29 cellular contexts compared by ENCODE assay signal in genomic region chr5:169009171-169009570, GRCh38.
DNase-seq lines count a peak whose midpoint lies in the region; ATAC-seq, FAIRE-seq and TF ChIP-seq lines count a peak whose summit lies in the region.
"Had no signal": no experiment of that assay in that cellular context is flagged by ENCODE, and none has a peak within 500 bp of the region (broad histone marks: within the 10 kb centered on the region; RNA-seq: fewer than 3 reads in every experiment).

No MANE protein-coding gene starts in this region.

- H3K27ac ChIP-seq in H9 (ENCODE audit: insufficient read length, low read depth, low read length), result no peak overlapping the region
- H3K27ac ChIP-seq: C4-2B, cardiac muscle cell, right lobe of liver, upper lobe of left lung had no signal

- peak; percentile 72 for FAIRE-seq in islet of Langerhans (lab: Jason Lieb, UNC)
- FAIRE-seq: frontal cortex, GM18507, keratinocyte had no signal

- TF ChIP-seq CTCF in cardiac fibroblast (IDR thresholded peaks at IDR 0.05; ENCODE audit: low read depth, low read length), result no peak
- TF ChIP-seq CTCF in H9 (conservative IDR thresholded peaks at IDR 0.05), result no peak

- no peak overlapping the region for H2BK20ac ChIP-seq in H9 (ENCODE audit: low read depth, low read length, poor library complexity, severe bottlenecking)

- H4K8ac ChIP-seq in H9 (replicated peaks; ENCODE audit: insufficient read length, low read depth, low read length), result no peak overlapping the region

- H3K4me2 ChIP-seq in H9 (ENCODE audit: insufficient read depth, insufficient read length, low read length), result no peak overlapping the region

- no peak overlapping the region for H3K23ac ChIP-seq in H9 (ENCODE audit: insufficient read length, low read depth, low read length)

- no peaks in the 10 kb centered on the region for H3K23me2 ChIP-seq in H9 (ENCODE audit: insufficient read length, low read depth, low read length, poor library complexity, severe bottlenecking)

- no peak overlapping the region for H2BK15ac ChIP-seq in H9 (ENCODE audit: low read depth, low read length)

- H2AFZ ChIP-seq in H9 (ENCODE audit: low read length), result no peak overlapping the region

- H3K27ac Mint-ChIP-seq in H9, result no peak overlapping the region
- H3K27ac Mint-ChIP-seq: activated CD8-positive, alpha-beta T cell treated with anti-CD3 and anti-CD28 coated beads, Interleukin-2, amount 10 ng/mL, durations not matched to agents 7 days and 5 days; memory B cell; naive B cell had no signal

- H3K36me3 Mint-ChIP-seq in H9 (ENCODE audit: insufficient read depth in 1 of 3, low read depth in 3 of 3), result no peaks in the 10 kb centered on the region
- H3K36me3 Mint-ChIP-seq: memory B cell, naive B cell had no signal

- no peaks in the 10 kb centered on the region for H3K27me3 Mint-ChIP-seq in H9 (ENCODE audit: low read depth)

- no peak overlapping the region for H2BK120ac ChIP-seq in H9 (ENCODE audit: low read depth, low read length, poor library complexity, severe bottlenecking)

- H4K20me1 ChIP-seq in H9 (ENCODE audit: control insufficient read depth, insufficient read depth, insufficient read length), result no peaks in the 10 kb centered on the region

- H2BK12ac ChIP-seq in H9 (ENCODE audit: insufficient read length, low read depth, low read length), result no peak overlapping the region

- H2AK5ac ChIP-seq in H9 (ENCODE audit: insufficient read length, low read length), result no peak overlapping the region

- no peaks in the 10 kb centered on the region for H3K79me2 ChIP-seq in H9 (ENCODE audit: insufficient read depth, low read length)

- H3K14ac ChIP-seq in H9 (ENCODE audit: insufficient read depth, low read length), result no peak overlapping the region

- ATAC-seq in GM21381 (IDR thresholded peaks at IDR 0.05; ENCODE audit: unreplicated experiment) (no peak), SK-N-SH treated with all-trans-retinoic acid at 6 μM for 48 hours (no peak)
- ATAC-seq: activated CD8-positive, alpha-beta T cell treated with anti-CD3 and anti-CD28 coated beads, Interleukin-2, amount 10 ng/mL, durations not matched to agents 7 days and 5 days; right lobe of liver had no signal

- DNase-seq in A172 (ENCODE audit: low spot score), result peak; percentile 51
- peak; percentile 35 for DNase-seq in GM03348 (ENCODE audit: low spot score)
- peak; percentile 27 to 59 for DNase-seq in cardiac fibroblast (ENCODE audit: low read depth in 2 of 2)
- no peak for DNase-seq in H9
- no peak for DNase-seq in activated CD4-positive, CD25-positive, alpha-beta regulatory T cell (lab: John Stamatoyannopoulos, UW)
- DNase-seq: activated CD4-positive, alpha-beta T cell treated with anti-CD3 and anti-CD28 coated beads for 1 hour; activated CD8-positive, alpha-beta T cell treated with anti-CD3 and anti-CD28 coated beads, Interleukin-2, amount 10 ng/mL, durations not matched to agents 7 days and 5 days; activated T-cell treated with anti-CD3 and anti-CD28 coated beads, Interleukin-2, amount 50 U/mL, for 1 hour; dermis blood vessel endothelial cell; HCEC 1CT; hippocampal formation; KBM-7; naive B cell; NCI-H1694; NCI-H226; NCI-H774; right lobe of liver; stimulated activated CD4-positive, alpha-beta T cell treated with anti-CD3 and anti-CD28 coated beads, Interleukin-15, amount 100 ng/mL, for 24 hours; stimulated activated CD8-positive, alpha-beta memory T cell treated with anti-CD3 and anti-CD28 coated beads, Interleukin-4, amount 100 ng/mL, for 48 hours; upper lobe of left lung had no signal

- no peak overlapping the region for H2BK5ac ChIP-seq in H9 (ENCODE audit: insufficient read length, low read length)

- no peak overlapping the region for H3K4me3 Mint-ChIP-seq in H9
- H3K4me3 Mint-ChIP-seq: activated CD8-positive, alpha-beta T cell treated with anti-CD3 and anti-CD28 coated beads, Interleukin-2, amount 10 ng/mL, durations not matched to agents 7 days and 5 days; memory B cell; naive B cell had no signal

- no peaks in the 10 kb centered on the region for H3K9me3 Mint-ChIP-seq in H9
- H3K9me3 Mint-ChIP-seq: memory B cell, naive B cell had no signal

- H3K4me1 Mint-ChIP-seq in H9, result peaks cover 36 to 40% of the 10 kb centered on the region in 2 experiments
- H3K4me1 Mint-ChIP-seq: memory B cell, naive B cell had no signal

- H3K9me3 ChIP-seq in H9 (ENCODE audit: control insufficient read depth, low read depth, low read length), result no peaks in the 10 kb centered on the region
- H3K9me3 ChIP-seq: right lobe of liver, upper lobe of left lung had no signal

- H3K18ac ChIP-seq in H9 (ENCODE audit: insufficient read length, low read depth, low read length), result no peak overlapping the region

- H3K4me1 ChIP-seq in H9 (ENCODE audit: insufficient read depth, low read length), result peaks cover 4% of the 10 kb centered on the region; the same call in 1 of the 2 replicates
- H3K4me1 ChIP-seq: right lobe of liver, upper lobe of left lung had no signal

- WGBS in H9 (ENCODE audit: extremely low coverage, insufficient read length, low lambda C conversion rate), result no CpG with 5 or more reads among the region's 6 CpGs

- H3K27me3 ChIP-seq in H9 (ENCODE audit: insufficient read depth, low read length), result no peaks in the 10 kb centered on the region
- H3K27me3 ChIP-seq: cardiac muscle cell, right lobe of liver, upper lobe of left lung had no signal

- H4K91ac ChIP-seq in H9 (ENCODE audit: insufficient read length, low read depth, low read length), result no peak overlapping the region

- H4K5ac ChIP-seq in H9 (ENCODE audit: insufficient read length, low read depth, low read length), result no peak overlapping the region

- H3T11ph ChIP-seq in H9 (ENCODE audit: low read length), result no peak overlapping the region

- H3K4ac ChIP-seq in H9 (ENCODE audit: low read depth, low read length), result no peak overlapping the region

- H3K9ac ChIP-seq in H9 (ENCODE audit: extremely low read depth, insufficient read length, low read length), result no peak overlapping the region

- no peak overlapping the region for H3K56ac ChIP-seq in H9 (ENCODE audit: insufficient read length, low read depth, low read length)

- no peak overlapping the region for H3K4me3 ChIP-seq in cardiac fibroblast (replicated peaks in 1 of 2; ENCODE audit: low read depth in 2 of 2, low read length in 2 of 2)
- H3K4me3 ChIP-seq: cardiac muscle cell, right lobe of liver, upper lobe of left lung had no signal

- H3K79me1 ChIP-seq in H9 (ENCODE audit: insufficient read depth, low read depth, low read length, poor library complexity, severe bottlenecking), result no peaks in the 10 kb centered on the region

TF ChIP-seq in SK-N-SH treated with all-trans-retinoic acid at 6 μM for 48 hours, 23 proteins besides CTCF, POLR2A, EP300 and RAD21:
- TF ChIP-seq ZFP30 (CRISPR knock-in tag; IDR thresholded peaks at IDR 0.05) (no peak), ISL1 (CRISPR knock-in tag; IDR thresholded peaks at IDR 0.05) (no peak), SNAI2 (CRISPR knock-in tag; IDR thresholded peaks at IDR 0.05) (no peak), PPARA (CRISPR knock-in tag; IDR thresholded peaks at IDR 0.05; ENCODE audit: borderline replicate concordance) (no peak), TCF4 (CRISPR knock-in tag; IDR thresholded peaks at IDR 0.05; ENCODE audit: borderline replicate concordance) (no peak), ZFP3 (CRISPR knock-in tag; IDR thresholded peaks at IDR 0.05) (no peak), POU6F1 (CRISPR knock-in tag; IDR thresholded peaks at IDR 0.05; ENCODE audit: borderline replicate concordance, low read depth) (no peak), CREB5 (CRISPR knock-in tag; IDR thresholded peaks at IDR 0.05; ENCODE audit: low read depth) (no peak)

Comparison
In these comparisons a context has a peak if more than half of its experiments do, and no peak if none do; other contexts are left out.
1. DNase-seq: peak in A172 (single experiment), GM03348 (single experiment) and cardiac fibroblast (2 of 2); none in H9 (single experiment) and activated CD4-positive, CD25-positive, alpha-beta regulatory T cell (0 of 4).